In the genomic region with DNA sequence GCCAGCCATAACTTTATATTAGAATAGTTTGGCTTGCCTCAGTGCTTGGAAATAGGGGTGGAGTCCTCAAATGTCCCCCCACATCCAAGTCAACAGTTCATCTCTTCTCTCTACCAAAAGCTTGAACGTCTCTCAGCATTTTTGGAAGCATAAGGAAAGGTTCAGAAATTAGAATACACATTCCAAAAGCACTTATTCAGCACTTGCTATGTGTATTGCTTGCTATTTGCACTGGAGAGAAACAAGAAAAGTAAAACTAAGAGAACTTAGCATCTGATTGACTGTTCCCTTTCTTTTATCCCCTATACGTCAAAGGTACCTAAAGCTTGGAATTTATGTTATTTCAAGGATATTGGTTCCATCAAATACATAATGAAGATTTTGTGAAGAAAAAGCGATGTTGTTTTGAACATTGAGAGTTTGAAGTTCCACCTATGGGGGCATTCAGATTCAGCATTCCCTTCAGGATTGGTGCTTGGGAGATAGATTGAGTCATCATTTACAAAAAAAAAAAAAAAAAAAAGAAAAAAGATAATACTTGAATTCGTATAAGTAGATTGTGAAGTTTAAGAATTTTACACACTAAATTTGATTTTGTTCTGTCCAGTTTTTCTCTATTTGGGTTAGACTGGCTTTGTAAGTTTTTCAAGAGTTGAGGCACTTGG, we compare ENCODE assay signal across 10 cellular contexts. TPM values are rescaled to one million over a fixed set of nuclear protein-coding genes. Genes with fewer than 3 reads are reported as not detected.
DNase-seq lines count a peak whose midpoint lies in the region; ATAC-seq, FAIRE-seq and TF ChIP-seq lines count a peak whose summit lies in the region.
"Had no signal": no experiment of that assay in that cellular context is flagged by ENCODE, and none has a peak within 500 bp of the region (broad histone marks: within the 10 kb centered on the region; RNA-seq: fewer than 3 reads in every experiment).

No MANE protein-coding gene starts in this region.

- H4K20me1 ChIP-seq in astrocyte (ENCODE audit: insufficient read depth, low read length) = peaks cover 44% of the 10 kb centered on the region

- H3K36me3 ChIP-seq in cardiac muscle cell = peaks cover 31% of the 10 kb centered on the region
- H3K36me3 ChIP-seq in astrocyte (ENCODE audit: insufficient read depth, low read length) = peaks cover 15% of the 10 kb centered on the region
- peaks cover 0 to 17% (median 6%) of the 10 kb centered on the region in 4 donors for H3K36me3 ChIP-seq in right lobe of liver
- H3K36me3 ChIP-seq in upper lobe of left lung = peaks cover 4 to 41% (median 26%) of the 10 kb centered on the region in 4 donors

- H2AFZ ChIP-seq in astrocyte (ENCODE audit: low read depth, low read length) = no peak overlapping the region

- peak overlapping the region; percentile 95 for H3K27ac Mint-ChIP-seq in astrocyte (ENCODE audit: unreplicated experiment)

- peaks cover 4% of the 10 kb centered on the region for H3K4me1 Mint-ChIP-seq in astrocyte (ENCODE audit: low read depth, unreplicated experiment)

- H3K27me3 Mint-ChIP-seq in astrocyte (ENCODE audit: low read depth, unreplicated experiment) = peaks cover 6% of the 10 kb centered on the region

- FAIRE-seq in astrocyte (lab: Jason Lieb, UNC) = no peak
- FAIRE-seq: colon, G401.6 had no signal

- 49% methylated on average over 4 of the region's 4 CpGs for WGBS in right lobe of liver (ENCODE audit: insufficient coverage, low coverage, low lambda C conversion rate, missing lambda C conversion rate)
- 43 to 65% methylated on average over 4 of the region's 4 CpGs for WGBS in upper lobe of left lung, 2 donors

- peaks cover 16% of the 10 kb centered on the region for H3K4me1 ChIP-seq in cardiac muscle cell (ENCODE audit: low read depth)
- peaks cover 15% of the 10 kb centered on the region for H3K4me1 ChIP-seq in astrocyte (ENCODE audit: insufficient read depth, low read length)
- peaks cover 0 to 12% (median 4%) of the 10 kb centered on the region in 4 donors for H3K4me1 ChIP-seq in right lobe of liver
- H3K4me1 ChIP-seq in upper lobe of left lung = peaks cover 15 to 36% (median 23%) of the 10 kb centered on the region in 4 donors

- TF ChIP-seq POLR2A in right lobe of liver (IDR thresholded peaks at IDR 0.05) (no peak), upper lobe of left lung (IDR thresholded peaks at IDR 0.05) (no peak)

- H3K9me3 ChIP-seq in cardiac muscle cell (ENCODE audit: low read depth) (no peaks in the 10 kb centered on the region), astrocyte (ENCODE audit: insufficient read depth, low read depth, low read length) (no peaks in the 10 kb centered on the region), right lobe of liver (no peaks in the 10 kb centered on the region), upper lobe of left lung (no peaks in the 10 kb centered on the region)

- peaks cover 14% of the 10 kb centered on the region for H3K27me3 ChIP-seq in cardiac muscle cell
- H3K27me3 ChIP-seq in astrocyte (ENCODE audit: insufficient read depth, low read length) = no peaks in the 10 kb centered on the region
- no peaks in the 10 kb centered on the region for H3K27me3 ChIP-seq in right lobe of liver
- no peaks in the 10 kb centered on the region for H3K27me3 ChIP-seq in upper lobe of left lung

- H3K9ac ChIP-seq in astrocyte (ENCODE audit: low read length) = peak overlapping the region; percentile 96

- H3K36me3 Mint-ChIP-seq in astrocyte (ENCODE audit: low read depth, unreplicated experiment) = peaks cover 6% of the 10 kb centered on the region

- TF ChIP-seq CTCF in cardiac muscle cell (IDR thresholded peaks at IDR 0.05; ENCODE audit: low read depth, low read length) (no peak), astrocyte (IDR thresholded peaks at IDR 0.05; ENCODE audit: insufficient read depth, low read depth, low read length) (no peak), right lobe of liver (IDR thresholded peaks at IDR 0.05) (no peak), upper lobe of left lung (IDR thresholded peaks at IDR 0.05) (no peak)

- peak in 1 of 2 donors; percentile 23 for DNase-seq in cardiac muscle cell (ENCODE audit: low read depth in 1 of 2, low spot score in 1 of 2)
- DNase-seq in Right ventricle myocardium inferior (ENCODE audit: missing footprints) = no peak
- peak; percentile 23 for DNase-seq in astrocyte (ENCODE audit: low read depth)
- DNase-seq in right lobe of liver = no peak
- DNase-seq in upper lobe of left lung = no peak
- DNase-seq in NCI-H2107 (lab: John Stamatoyannopoulos, UW) = no peak
- no peak for DNase-seq in medulla oblongata (ENCODE audit: extremely low spot score)

- H3K79me2 ChIP-seq in astrocyte (ENCODE audit: insufficient read depth, low read length) = peaks cover 49% of the 10 kb centered on the region

- H3K27ac ChIP-seq in cardiac muscle cell (peak overlapping the region; percentile 93), astrocyte (ENCODE audit: low read depth, low read length) (peak overlapping the region; percentile 92), right lobe of liver (no peak overlapping the region), upper lobe of left lung (peak overlapping the region in 2 of 4 donors; percentile 93)

- no peak for TF ChIP-seq EP300 in upper lobe of left lung (IDR thresholded peaks at IDR 0.05)

- H3K4me2 ChIP-seq in astrocyte (ENCODE audit: low read length) = peak overlapping the region; percentile 85

- intact Hi-C loops in Right ventricle myocardium inferior (cut with DNase I) (no loop called here), right lobe of liver (cut with DNase I) (no loop called here)

- H3K4me3 ChIP-seq in cardiac muscle cell = peak overlapping the region; percentile 83
- H3K4me3 ChIP-seq in astrocyte (ENCODE audit: insufficient read depth, low read depth, low read length) = peak overlapping the region; percentile 91
- H3K4me3 ChIP-seq in right lobe of liver = peak overlapping the region; percentile 92 to 98 (median 95)
- H3K4me3 ChIP-seq in upper lobe of left lung = peak overlapping the region in 3 of 4 donors; percentile 58 to 90 (median 85)

- H3K4me3 Mint-ChIP-seq in astrocyte (ENCODE audit: unreplicated experiment) = peak overlapping the region; percentile 99

- no peaks in the 10 kb centered on the region for H3K9me3 Mint-ChIP-seq in astrocyte (ENCODE audit: unreplicated experiment)

- no peak for ATAC-seq in Right ventricle myocardium inferior
- no peak for ATAC-seq in right lobe of liver
- ATAC-seq in upper lobe of left lung (ENCODE audit: low FRiP score in 2 of 2) = no peak
- no peak for ATAC-seq in HG02759 (IDR thresholded peaks at IDR 0.05; ENCODE audit: unreplicated experiment)

RNA-seq across cellular contexts. Expression of gene TBRG1, which starts 1.3 kb away (rescaled TPM):
- 16.9 and 31.5 TPM in 2 replicates for total RNA-seq in cardiac muscle cell
- polyA plus RNA-seq in cardiac muscle cell = 22.9 and 29.1 TPM in 2 replicates
- 21.0 TPM for total RNA-seq in Right ventricle myocardium inferior
- total RNA-seq in astrocyte = 34.6 and 36.8 TPM in 2 replicates
- 10 to 100 TPM; 13.3 to 20.5 (median 17.9) TPM for total RNA-seq in right lobe of liver
- total RNA-seq in upper lobe of left lung = 10 to 100 TPM; 42.3 to 66.6 (median 47.1) TPM

RNA-seq across cellular contexts. Expression of gene PANX3, which starts 12.8 kb away (rescaled TPM):
- total RNA-seq in cardiac muscle cell (not detected in 2 replicates), Right ventricle myocardium inferior (not detected), astrocyte (not detected in 2 replicates), right lobe of liver (not detected), upper lobe of left lung (not detected)
- not detected in 2 replicates for polyA plus RNA-seq in cardiac muscle cell

RNA-seq across cellular contexts. Expression of gene SIAE, which starts 49.5 kb away (rescaled TPM):
- total RNA-seq in cardiac muscle cell (7.9 and 8.3 TPM in 2 replicates), Right ventricle myocardium inferior (83.1 TPM), astrocyte (15.4 and 18.5 TPM in 2 replicates), right lobe of liver (10 to 100 TPM; 30.9 to 56.8 (median 35.6) TPM), upper lobe of left lung (10 to 100 TPM; 21.6 to 42.7 (median 29.3) TPM)
- 5.7 and 13.2 TPM in 2 replicates for polyA plus RNA-seq in cardiac muscle cell

RNA-seq across cellular contexts. Expression of gene SPA17, which starts 49.7 kb away (rescaled TPM):
- total RNA-seq in cardiac muscle cell = 5.3 and 9.3 TPM in 2 replicates
- polyA plus RNA-seq in cardiac muscle cell = 13.2 and 14.3 TPM in 2 replicates
- total RNA-seq in Right ventricle myocardium inferior = 2.6 TPM
- 5.0 and 6.2 TPM in 2 replicates for total RNA-seq in astrocyte
- 1 to 10 TPM in 3 of 6 experiments, under 1 TPM in 3; 0.23 to 4.0 (median 1.2) TPM for total RNA-seq in right lobe of liver
- total RNA-seq in upper lobe of left lung = 10 to 100 TPM in 2 of 6 donors, 1 to 10 TPM in 4; 3.6 to 28.0 (median 7.6) TPM

RNA-seq across cellular contexts. Expression of gene OR8A1, which starts 54.2 kb away (rescaled TPM):
- not detected in 2 replicates for total RNA-seq in cardiac muscle cell
- not detected in 2 replicates for polyA plus RNA-seq in cardiac muscle cell
- not detected for total RNA-seq in Right ventricle myocardium inferior
- total RNA-seq in astrocyte = not detected in 2 replicates
- not detected for total RNA-seq in right lobe of liver
- not detected for total RNA-seq in upper lobe of left lung

Comparison
In these comparisons a context has a peak if more than half of its experiments do, and no peak if none do; other contexts are left out.
1. H3K27ac ChIP-seq: peak in cardiac muscle cell (single experiment) and astrocyte (single experiment); none in right lobe of liver (0 of 3).
2. Peak in every context shown above with its lines, with median percentiles within 50 percentile points of each other: H3K4me3 ChIP-seq.